In genomic region chr15:56733131-56734012, GRCh38 we compare ENCODE assay signal across 1 cellular context.
TF ChIP-seq lines count a peak whose summit lies in the region.

TSS of gene ZNF280D (minus strand) at chr15:56733509. CDS start at chr15:56707109, 26,400 bp downstream.

TF ChIP-seq in WTC11, 78 proteins besides CTCF, POLR2A, EP300 and RAD21 (continued from another document):
- peak; percentile 98 for TF ChIP-seq ARID4B (CRISPR knock-in tag; IDR thresholded peaks at IDR 0.05; ENCODE audit: borderline replicate concordance)
- peak; percentile 98 for TF ChIP-seq ZNF219 (CRISPR knock-in tag; IDR thresholded peaks at IDR 0.05; ENCODE audit: borderline replicate concordance)
- 0 out of 2 replicates have a peak, but pooled peaks have one; percentile 29 for TF ChIP-seq CBFB (CRISPR knock-in tag; IDR thresholded peaks at IDR 0.05; ENCODE audit: low read depth)
- 0 out of 2 replicates have a peak, but pooled peaks have one; percentile 39 for TF ChIP-seq PREB (CRISPR knock-in tag; IDR thresholded peaks at IDR 0.05; ENCODE audit: borderline replicate concordance)
- no peak for TF ChIP-seq AR (CRISPR knock-in tag; IDR thresholded peaks at IDR 0.05)
- peak; percentile 89 for TF ChIP-seq ZNF281 (CRISPR knock-in tag; IDR thresholded peaks at IDR 0.05)
- peak; percentile 87 for TF ChIP-seq SP1 (CRISPR knock-in tag; conservative IDR thresholded peaks at IDR 0.05)
- TF ChIP-seq E2F4 (CRISPR knock-in tag; IDR thresholded peaks at IDR 0.05; ENCODE audit: borderline replicate concordance, low read depth) = peak; percentile 97
- TF ChIP-seq TP53 (CRISPR knock-in tag; IDR thresholded peaks at IDR 0.05) = peak; percentile 99
- TF ChIP-seq ZNF121 (CRISPR knock-in tag; IDR thresholded peaks at IDR 0.05) = peak; percentile 89
- peak; percentile 57; the same call in 1 of the 2 replicates for TF ChIP-seq NFATC4 (CRISPR knock-in tag; IDR thresholded peaks at IDR 0.05)
- peak; percentile 98 for TF ChIP-seq MYBL2 (CRISPR knock-in tag; IDR thresholded peaks at IDR 0.05)
- peak; percentile 95 for TF ChIP-seq TEAD4 (CRISPR knock-in tag; IDR thresholded peaks at IDR 0.05)
- TF ChIP-seq ATF2 (CRISPR knock-in tag; IDR thresholded peaks at IDR 0.05; ENCODE audit: borderline replicate concordance, low read depth) = peak; percentile 91; the same call in 1 of the 2 replicates
- peak; percentile 98 for TF ChIP-seq TEAD1 (CRISPR knock-in tag; IDR thresholded peaks at IDR 0.05)
- peak; percentile 97 for TF ChIP-seq FOXK1 (CRISPR knock-in tag; IDR thresholded peaks at IDR 0.05)
- TF ChIP-seq ZNF263 (CRISPR knock-in tag; IDR thresholded peaks at IDR 0.05; ENCODE audit: low read depth) = peak; percentile 88
- peak; percentile 96 for TF ChIP-seq ZNF512 (CRISPR knock-in tag; IDR thresholded peaks at IDR 0.05; ENCODE audit: borderline replicate concordance)
- TF ChIP-seq NR1H2 (CRISPR knock-in tag; IDR thresholded peaks at IDR 0.05) = peak; percentile 93
- TF ChIP-seq ZNF671 (CRISPR knock-in tag; IDR thresholded peaks at IDR 0.05) = 0 out of 2 replicates have a peak, but pooled peaks have one; percentile 17
- peak; percentile 99 for TF ChIP-seq RELA (CRISPR knock-in tag; IDR thresholded peaks at IDR 0.05; ENCODE audit: borderline replicate concordance)
- peak; percentile 82; the same call in 1 of the 2 replicates for TF ChIP-seq CREM (CRISPR knock-in tag; IDR thresholded peaks at IDR 0.05)
- peak; percentile 98 for TF ChIP-seq SMAD3 (CRISPR knock-in tag; IDR thresholded peaks at IDR 0.05; ENCODE audit: borderline replicate concordance)
- peak; percentile 99 for TF ChIP-seq PRDM15 (CRISPR knock-in tag; IDR thresholded peaks at IDR 0.05)
- TF ChIP-seq USF2 (CRISPR knock-in tag; IDR thresholded peaks at IDR 0.05) = no peak; the same call in 1 of the 2 replicates
- no peak for TF ChIP-seq ERG (CRISPR knock-in tag; IDR thresholded peaks at IDR 0.05)
- TF ChIP-seq GRHL2 (CRISPR knock-in tag; IDR thresholded peaks at IDR 0.05; ENCODE audit: insufficient replicate concordance, severe bottlenecking) = no peak
- 0 out of 2 replicates have a peak, but pooled peaks have one; percentile 39 for TF ChIP-seq ZNF416 (CRISPR knock-in tag; IDR thresholded peaks at IDR 0.05)
- TF ChIP-seq GABPB1 (CRISPR knock-in tag; IDR thresholded peaks at IDR 0.05) = peak; percentile 66
